8 cellular contexts compared by ENCODE assay signal in genomic region chr16:29825145-29826044, GRCh38. TPM values are rescaled to one million over a fixed set of nuclear protein-coding genes. Genes with fewer than 3 reads are reported as not detected.
DNase-seq lines count a peak whose midpoint lies in the region; TF ChIP-seq lines count a peak whose summit lies in the region.

No MANE protein-coding gene starts in this region.

- H3K4me3 ChIP-seq in GM23248, result peak overlapping the region; percentile 47
- H3K4me3 ChIP-seq in lower leg skin (ENCODE audit: low read depth, poor library complexity, severe bottlenecking), result no peak overlapping the region

- peaks cover 99% of the 10 kb centered on the region for H3K79me2 ChIP-seq in GM23248 (ENCODE audit: insufficient read depth)

- DNase-seq in GM23248 (peak; percentile 89), RPMI8226 (peak; percentile 54), caudate nucleus (lab: John Stamatoyannopoulos, UW) (peak in 37 of 61 donors; percentile 8 to 97 (median 41)), lung microvascular endothelial cell (ENCODE audit: low read depth in 2 of 2) (peak; percentile 48 to 75), substantia nigra (lab: John Stamatoyannopoulos, UW) (peak in 41 of 49 donors; percentile 20 to 96 (median 51)), lower leg skin (ENCODE audit: low spot score in 2 of 2) (no peak), NCI-H2029 (lab: John Stamatoyannopoulos, UW) (no peak), iPS-NIHi7 (ENCODE audit: extremely low spot score) (no peak)

- peaks cover 49% of the 10 kb centered on the region for H3K4me1 ChIP-seq in GM23248 (ENCODE audit: insufficient read depth)

- H3K9ac ChIP-seq in GM23248, result peak overlapping the region; percentile 58

- no peaks in the 10 kb centered on the region for H3K9me3 ChIP-seq in GM23248 (ENCODE audit: low read depth)

- peak overlapping the region; percentile 76 for H3K4me2 ChIP-seq in GM23248 (ENCODE audit: unreplicated experiment)

- H3K36me3 ChIP-seq in GM23248 (ENCODE audit: low read depth), result no peaks in the 10 kb centered on the region

- intact Hi-C loops in lower leg skin (cut with DNase I; ENCODE audit: low total_unique reads), result no loop called here

- WGBS in GM23248 (ENCODE audit: low coverage in 1 of 2, low lambda C conversion rate in 2 of 2, missing lambda C conversion rate in 2 of 2), 2 experiments, result 16 to 22% methylated on average over 10 of the region's 10 CpGs
- WGBS in lower leg skin, 2 donors, result 41 to 47% methylated on average over 10 of the region's 10 CpGs

- in situ Hi-C loops in GM23248 (cut with MboI), result no loop called here

- TF ChIP-seq CTCF in lower leg skin (IDR thresholded peaks at IDR 0.05), result no peak

- peak overlapping the region; percentile 93 for H3K27ac ChIP-seq in GM23248
- peak overlapping the region; percentile 76 for H3K27ac ChIP-seq in caudate nucleus (ENCODE audit: low read depth, low read length)
- H3K27ac ChIP-seq in substantia nigra (ENCODE audit: low read depth, low read length, poor library complexity, severe bottlenecking), result peak overlapping the region; percentile 85

- no peak overlapping the region for H2AFZ ChIP-seq in GM23248

- H3K9me2 ChIP-seq in GM23248 (ENCODE audit: insufficient read depth), result no peaks in the 10 kb centered on the region

- no peaks in the 10 kb centered on the region for H3K27me3 ChIP-seq in GM23248 (replicated peaks; ENCODE audit: insufficient read depth)

- TF ChIP-seq POLR2A in lower leg skin (IDR thresholded peaks at IDR 0.05), result no peak

- H4K20me1 ChIP-seq in GM23248 (ENCODE audit: insufficient read depth), result no peaks in the 10 kb centered on the region

- H3F3A ChIP-seq in GM23248 (ENCODE audit: insufficient read depth), result peaks cover 46% of the 10 kb centered on the region

RNA-seq across cellular contexts. Expression of gene MVP, which starts 5.1 kb away (rescaled TPM):
- 272 and 296 TPM in 2 replicates for total RNA-seq in GM23248 (2014; rRNA removed; shearing (Covaris generic))
- 230 and 235 TPM in 2 replicates for polyA plus RNA-seq in GM23248 (2016; fragmentation: Nextera tagmentation; extraction: Ambion mirVana)
- total RNA-seq in lung microvascular endothelial cell, result 122 and 182 TPM in 2 replicates
- 10 to 100 TPM; 58.2 to 94.1 (median 70.4) TPM for total RNA-seq in lower leg skin

RNA-seq across cellular contexts. Expression of gene PAGR1, which starts 9.4 kb away (rescaled TPM):
- total RNA-seq in GM23248 (2014; rRNA removed; shearing (Covaris generic)), result 23.6 and 30.6 TPM in 2 replicates
- 17.5 and 19.3 TPM in 2 replicates for polyA plus RNA-seq in GM23248 (2016; fragmentation: Nextera tagmentation; extraction: Ambion mirVana)
- total RNA-seq in lung microvascular endothelial cell (11.1 and 16.3 TPM in 2 replicates), lower leg skin (10 to 100 TPM; 28.0 to 33.5 (median 32.1) TPM)

RNA-seq across cellular contexts. Expression of gene PRRT2, which starts 13.4 kb away (rescaled TPM):
- 0.43 and 4.0 TPM in 2 replicates for total RNA-seq in GM23248 (2014; rRNA removed; shearing (Covaris generic))
- polyA plus RNA-seq in GM23248 (2016; fragmentation: Nextera tagmentation; extraction: Ambion mirVana), result 1.3 and 2.1 TPM in 2 replicates
- total RNA-seq in lung microvascular endothelial cell (under 0.01 and 0.22 TPM in 2 replicates), lower leg skin (1 to 10 TPM in 3 of 4 donors, not detected in 1; 1.1 to 3.6 (median 1.4) TPM)

RNA-seq across cellular contexts. Expression of gene MAZ, which starts 19.1 kb away (rescaled TPM):
- total RNA-seq in GM23248 (2014; rRNA removed; shearing (Covaris generic)), result 169 and 215 TPM in 2 replicates
- polyA plus RNA-seq in GM23248 (2016; fragmentation: Nextera tagmentation; extraction: Ambion mirVana), result 74.5 and 76.8 TPM in 2 replicates
- 109 and 125 TPM in 2 replicates for total RNA-seq in lung microvascular endothelial cell
- 100 to 1,000 TPM in 1 of 4 donors, 10 to 100 TPM in 3; 62.1 to 101 (median 84.8) TPM for total RNA-seq in lower leg skin

RNA-seq across cellular contexts. Expression of gene KIF22, which starts 34.8 kb away (rescaled TPM):
- total RNA-seq in GM23248 (2014; rRNA removed; shearing (Covaris generic)), result 28.7 and 30.4 TPM in 2 replicates
- 39.5 and 41.8 TPM in 2 replicates for polyA plus RNA-seq in GM23248 (2016; fragmentation: Nextera tagmentation; extraction: Ambion mirVana)
- total RNA-seq in lung microvascular endothelial cell, result 13.5 and 30.5 TPM in 2 replicates
- total RNA-seq in lower leg skin, result 10 to 100 TPM; 36.8 to 81.2 (median 44.9) TPM

Comparison
In these comparisons a context has a peak if more than half of its experiments do, and no peak if none do; other contexts are left out.
1. DNase-seq: peak in GM23248 (single experiment), RPMI8226 (single experiment), caudate nucleus (37 of 61), lung microvascular endothelial cell (2 of 2) and substantia nigra (41 of 49); none in lower leg skin (0 of 2), NCI-H2029 (single experiment) and iPS-NIHi7 (single experiment).
2. Peak in every context shown above with its lines, with median percentiles within 50 percentile points of each other: H3K27ac ChIP-seq.